ENCODE assay signal across 8 cellular contexts in the genomic region with DNA sequence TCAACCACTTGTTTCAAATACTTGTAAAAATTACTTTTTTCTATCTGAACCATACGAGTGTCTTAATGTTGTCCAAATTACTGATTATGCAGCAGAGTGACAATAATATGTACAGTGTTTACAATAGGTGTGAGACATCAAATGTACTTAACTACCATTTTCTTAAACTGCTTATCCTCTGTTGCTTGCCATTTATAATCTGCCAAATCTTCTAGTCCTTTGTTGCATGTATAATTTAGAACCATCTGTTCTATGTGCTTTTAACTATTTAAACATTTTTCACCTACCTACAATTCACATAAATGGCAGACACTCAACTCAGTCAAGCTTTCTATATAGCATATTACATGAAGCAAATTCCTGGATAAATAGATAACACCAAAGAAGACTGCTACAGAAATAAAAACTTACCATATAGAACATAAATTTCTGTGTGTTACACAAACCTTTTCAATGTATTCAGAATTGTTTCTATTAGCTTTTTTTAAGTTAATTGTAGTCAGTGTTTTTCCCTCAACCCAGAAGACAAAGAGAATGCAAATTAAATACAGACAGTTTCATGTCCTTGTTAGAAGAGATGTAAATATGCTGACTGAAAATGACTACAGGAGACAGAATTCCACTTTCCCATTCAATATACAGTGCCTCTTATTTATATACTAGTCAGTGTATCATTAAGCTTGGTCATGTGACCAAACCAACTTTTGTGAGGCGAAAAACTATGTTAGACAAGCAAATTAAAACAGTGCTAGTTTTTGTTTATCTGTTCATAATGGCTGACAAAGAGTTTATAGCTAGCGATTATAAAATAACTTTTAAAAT. TPM values are rescaled to one million over a fixed set of nuclear protein-coding genes. Genes with fewer than 3 reads are reported as not detected.
DNase-seq lines count a peak whose midpoint lies in the region; ATAC-seq, FAIRE-seq and TF ChIP-seq lines count a peak whose summit lies in the region.

No MANE protein-coding gene starts in this region.

- TF ChIP-seq CTCF in BE2C (IDR thresholded peaks at IDR 0.05; ENCODE audit: low read depth, low read length) (no peak), keratinocyte (optimal IDR thresholded peaks at IDR 0.05 in 1 of 3, IDR thresholded peaks at IDR 0.05 in 1 of 3, conservative IDR thresholded peaks at IDR 0.05 in 1 of 3; ENCODE audit: extremely low read depth in 1 of 3, insufficient read depth in 2 of 3, low read length in 3 of 3) (no peak), upper lobe of left lung (IDR thresholded peaks at IDR 0.05) (no peak)

- no peak for TF ChIP-seq RAD21 in Ishikawa (IDR thresholded peaks at IDR 0.05; ENCODE audit: low read depth)

- peak overlapping the region; percentile 89 for H3K4me2 ChIP-seq in keratinocyte (ENCODE audit: control insufficient read depth, extremely low read depth, insufficient read depth, low read depth, low read length)

- peak overlapping the region; percentile 99 for H3K27ac ChIP-seq in keratinocyte (ENCODE audit: control insufficient read depth, insufficient read depth, low read length)
- H3K27ac ChIP-seq in upper lobe of left lung, result peak overlapping the region; percentile 94 to 99 (median 98)

- no peaks in the 10 kb centered on the region for H3K9me1 ChIP-seq in keratinocyte (ENCODE audit: control insufficient read depth, extremely low read depth, insufficient read depth, low read length)

- H3K79me2 ChIP-seq in keratinocyte (ENCODE audit: control insufficient read depth, insufficient read depth, low read length), result peaks cover 42% of the 10 kb centered on the region

- dilution Hi-C loops in keratinocyte (cut with MboI; ENCODE audit: extremely low pct_ligation_motif_present, low sequenced_read_pairs), result loop anchor here (25.0 kb wide), 1 partner anchor 99 kb away; the partner anchor contains the start of gene MARCHF7

- H3K9ac ChIP-seq in adipocyte (ENCODE audit: low read length) (peak overlapping the region; percentile 96), keratinocyte (ENCODE audit: control insufficient read depth, extremely low read depth, insufficient read depth, low read length) (peak overlapping the region; percentile 97)

- TF ChIP-seq POLR2A in upper lobe of left lung (IDR thresholded peaks at IDR 0.05), result no peak

- H3K4me1 ChIP-seq in BE2C (peaks cover 3% of the 10 kb centered on the region; the same call in 1 of the 2 replicates), adipocyte (ENCODE audit: control insufficient read depth, insufficient read depth, low read length) (peaks cover 38% of the 10 kb centered on the region), keratinocyte (ENCODE audit: control insufficient read depth, extremely low read depth, insufficient read depth, low read length) (peaks cover 31% of the 10 kb centered on the region), upper lobe of left lung (peaks cover 29 to 35% (median 32%) of the 10 kb centered on the region in 4 donors)

- 10 to 12% methylated on average over 3 of the region's 3 CpGs for WGBS in upper lobe of left lung, 2 donors

- H3K4me3 ChIP-seq in BE2C (ENCODE audit: low read depth, low read length), result peak overlapping the region; percentile 82
- H3K4me3 ChIP-seq in adipocyte (ENCODE audit: low read length), result peak overlapping the region; percentile 93
- peak overlapping the region; percentile 75 to 95 (median 81) for H3K4me3 ChIP-seq in keratinocyte (ENCODE audit: control insufficient read depth in 2 of 3, extremely low read depth in 1 of 3, insufficient read depth in 2 of 3, low read depth in 1 of 3, low read length in 3 of 3)
- H3K4me3 ChIP-seq in upper lobe of left lung, result peak overlapping the region; percentile 7 to 75 (median 59)

- FAIRE-seq in keratinocyte (lab: Jason Lieb, UNC), result peak; percentile 64

- DNase-seq in BE2C (no peak), adipocyte (ENCODE audit: low read depth) (peak; percentile 57), keratinocyte (ENCODE audit: low read depth, low spot score) (no peak), upper lobe of left lung (no peak), T-helper 9 cell (no peak), KG1 (lab: John Stamatoyannopoulos, UW) (no peak)
- DNase-seq in activated CD4-positive, alpha-beta T cell treated with anti-CD3 and anti-CD28 coated beads, Interleukin-2, amount 50 U/mL, for 4 hours, result no peak

- H3K27me3 ChIP-seq in BE2C (no peaks in the 10 kb centered on the region), adipocyte (replicated peaks; ENCODE audit: control insufficient read depth, insufficient read depth, low read length) (no peaks in the 10 kb centered on the region), keratinocyte (ENCODE audit: control insufficient read depth, extremely low read depth, insufficient read depth, low read length) (no peaks in the 10 kb centered on the region), upper lobe of left lung (no peaks in the 10 kb centered on the region)

- H3K9me3 ChIP-seq in BE2C, result no peaks in the 10 kb centered on the region
- no peaks in the 10 kb centered on the region for H3K9me3 ChIP-seq in adipocyte (ENCODE audit: control insufficient read depth, low read length)
- no peaks in the 10 kb centered on the region for H3K9me3 ChIP-seq in keratinocyte (ENCODE audit: control insufficient read depth, low read depth, low read length)
- no peaks in the 10 kb centered on the region for H3K9me3 ChIP-seq in upper lobe of left lung

- H3K36me3 ChIP-seq in BE2C (no peaks in the 10 kb centered on the region), adipocyte (ENCODE audit: control insufficient read depth, insufficient read depth, low read length, severe bottlenecking) (no peaks in the 10 kb centered on the region), keratinocyte (ENCODE audit: control insufficient read depth in 2 of 2, extremely low read depth in 1 of 2, insufficient read depth in 2 of 2, low read length in 2 of 2) (peaks cover 0 to 2% of the 10 kb centered on the region in 2 experiments), upper lobe of left lung (no peaks in the 10 kb centered on the region)

- no peak overlapping the region for H2AFZ ChIP-seq in keratinocyte (ENCODE audit: control insufficient read depth, low read length)

- H4K20me1 ChIP-seq in keratinocyte (ENCODE audit: control insufficient read depth, extremely low read depth, insufficient read depth, low read length), result no peaks in the 10 kb centered on the region

- TF ChIP-seq EP300 in Ishikawa (IDR thresholded peaks at IDR 0.05; ENCODE audit: borderline replicate concordance) (no peak), upper lobe of left lung (IDR thresholded peaks at IDR 0.05) (no peak)

- ATAC-seq in upper lobe of left lung (ENCODE audit: low FRiP score in 2 of 2), result no peak

TF ChIP-seq in Ishikawa, 13 proteins besides CTCF, POLR2A, EP300 and RAD21:
- TF ChIP-seq, protein P1, sequence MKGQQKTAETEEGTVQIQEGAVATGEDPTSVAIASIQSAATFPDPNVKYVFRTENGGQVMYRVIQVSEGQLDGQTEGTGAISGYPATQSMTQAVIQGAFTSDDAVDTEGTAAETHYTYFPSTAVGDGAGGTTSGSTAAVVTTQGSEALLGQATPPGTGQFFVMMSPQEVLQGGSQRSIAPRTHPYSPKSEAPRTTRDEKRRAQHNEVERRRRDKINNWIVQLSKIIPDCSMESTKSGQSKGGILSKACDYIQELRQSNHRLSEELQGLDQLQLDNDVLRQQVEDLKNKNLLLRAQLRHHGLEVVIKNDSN (IDR thresholded peaks at IDR 0.05), result peak; percentile 81
- TF ChIP-seq CREB1 (IDR thresholded peaks at IDR 0.05; ENCODE audit: low read depth), result no peak

RNA-seq across cellular contexts. Expression of gene BAZ2B, which starts 2.6 kb away (rescaled TPM):
- 16.9 TPM for polyA plus RNA-seq in BE2C (2012; ENCODE audit: insufficient read depth, insufficient read length, low read depth)
- 25.1 to 31.3 TPM (median 27.0 TPM) in 3 replicates for polyA plus RNA-seq in keratinocyte
- 107 TPM for polyA plus RNA-seq in keratinocyte (2011; ENCODE audit: low read depth)
- polyA plus RNA-seq in keratinocyte (2011; cell fraction: cytosol; rRNA removed), result 11.0 and 17.6 TPM in 2 replicates
- polyA plus RNA-seq in keratinocyte (2011; cell fraction: nucleus; rRNA removed), result 51.9 and 64.4 TPM in 2 replicates
- 23.6 and 33.9 TPM in 2 replicates for polyA plus RNA-seq in keratinocyte (2012; ENCODE audit: low replicate concordance)
- polyA minus RNA-seq in keratinocyte, result 33.1 to 121 TPM (median 114 TPM) in 3 replicates
- 16.5 TPM for polyA minus RNA-seq in keratinocyte (2011; cell fraction: cytosol; rRNA and poly(A)+ RNA removed)
- polyA minus RNA-seq in keratinocyte (2011; cell fraction: nucleus; rRNA and poly(A)+ RNA removed), result 70.9 and 159 TPM in 2 replicates
- total RNA-seq in upper lobe of left lung, result 100 to 1,000 TPM in 3 of 6 donors, 10 to 100 TPM in 3; 59.4 to 233 (median 103) TPM
